11 cellular contexts compared by ENCODE assay signal in the genomic region with DNA sequence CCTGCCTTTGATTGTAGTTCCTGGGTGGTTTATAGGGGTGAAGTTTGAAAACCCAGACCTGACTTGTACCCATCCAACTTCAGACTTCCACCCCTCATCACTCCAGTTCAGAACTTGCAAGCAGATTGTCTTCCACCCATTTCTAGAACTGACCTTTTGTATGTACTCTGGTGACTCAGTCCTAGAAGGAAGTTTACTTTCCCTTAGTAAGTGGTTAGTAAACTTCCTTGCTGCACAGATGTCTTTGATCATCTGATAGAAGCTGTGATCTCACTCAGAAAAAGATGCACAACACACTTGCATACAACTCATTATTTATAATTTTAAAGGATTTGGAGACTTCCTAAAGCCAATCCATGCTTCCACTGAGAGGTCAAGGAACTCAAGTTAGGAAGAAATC.
A peak's percentile ranks its signal among the peaks of the same experiment; 100 is the strongest.
DNase-seq lines count a peak whose midpoint lies in the region; ATAC-seq and TF ChIP-seq lines count a peak whose summit lies in the region.
"Had no signal": no experiment of that assay in that cellular context is flagged by ENCODE, and none has a peak within 500 bp of the region (broad histone marks: within the 10 kb centered on the region; RNA-seq: fewer than 3 reads in every experiment).

No MANE protein-coding gene starts in this region.

- no peak for ATAC-seq in HG02759 (IDR thresholded peaks at IDR 0.05; ENCODE audit: unreplicated experiment)
- no peak for ATAC-seq in GM19023 (IDR thresholded peaks at IDR 0.05; ENCODE audit: unreplicated experiment)

- TF ChIP-seq CTCF in HFF-Myc (IDR thresholded peaks at IDR 0.05; ENCODE audit: low read depth, low read length, missing control alignments) (no peak), fibroblast of villous mesenchyme (IDR thresholded peaks at IDR 0.05; ENCODE audit: insufficient read depth, low read depth, low read length) (no peak), ascending aorta (IDR thresholded peaks at IDR 0.05) (no peak)

- H3K4me3 ChIP-seq in HFF-Myc (replicated peaks; ENCODE audit: low read depth, low read length) (no peak overlapping the region), fibroblast of villous mesenchyme (ENCODE audit: low read depth, low read length) (no peak overlapping the region), ascending aorta (no peak overlapping the region)
- H3K4me3 ChIP-seq: left ventricle myocardium inferior had no signal

- H3K27me3 ChIP-seq in ascending aorta = no peaks in the 10 kb centered on the region

- intact Hi-C loops in activated CD4-positive, alpha-beta memory T cell treated with anti-CD3 and anti-CD28 coated beads for 36 hours (cut with micrococcal nuclease) = no loop called here
- intact Hi-C loops in ascending aorta (cut with DNase I) = no loop called here

- no peaks in the 10 kb centered on the region for H3K9me3 Mint-ChIP-seq in activated CD4-positive, alpha-beta memory T cell treated with anti-CD3 and anti-CD28 coated beads for 36 hours
- H3K9me3 Mint-ChIP-seq: activated T-helper 2 cell treated with anti-CD3 and anti-CD28 coated beads, Interferon-gamma antibody, Interleukin-2, Interleukin-4, amounts not matched to agents 10 μg/mL and 5 μg/mL and 100 μg/mL, durations not matched to agents 14 hours and 24 hours and 36 hours had no signal

- no peaks in the 10 kb centered on the region for H3K4me1 ChIP-seq in ascending aorta

- CTCF ChIA-PET in activated CD4-positive, alpha-beta memory T cell treated with anti-CD3 and anti-CD28 coated beads for 36 hours (lab: Charles Lee) = no interaction called here

- no peaks in the 10 kb centered on the region for H3K27me3 Mint-ChIP-seq in activated CD4-positive, alpha-beta memory T cell treated with anti-CD3 and anti-CD28 coated beads for 36 hours

- H3K27ac ChIP-seq in ascending aorta = no peak overlapping the region
- H3K27ac ChIP-seq: left ventricle myocardium inferior had no signal

- no peaks in the 10 kb centered on the region for H3K36me3 Mint-ChIP-seq in activated CD4-positive, alpha-beta memory T cell treated with anti-CD3 and anti-CD28 coated beads for 36 hours

- DNase-seq in A172 (ENCODE audit: low spot score) = peak; percentile 81
- DNase-seq in HFF-Myc (ENCODE audit: extremely low read depth, low read depth) = peak; percentile 69
- DNase-seq in RKO (ENCODE audit: low spot score) = peak; percentile 80
- peak; percentile 85 for DNase-seq in fibroblast of villous mesenchyme (ENCODE audit: low read depth)
- DNase-seq in activated CD4-positive, alpha-beta memory T cell treated with anti-CD3 and anti-CD28 coated beads for 36 hours = no peak
- no peak for DNase-seq in ascending aorta (ENCODE audit: low spot score in 2 of 2)
- DNase-seq: left ventricle myocardium inferior, NCI-H748 treated with DMSO at 0.1 percent for 48 hours had no signal

- no peaks in the 10 kb centered on the region for H3K4me1 Mint-ChIP-seq in activated CD4-positive, alpha-beta memory T cell treated with anti-CD3 and anti-CD28 coated beads for 36 hours (ENCODE audit: low read depth)

- H3K9me3 ChIP-seq in ascending aorta = no peaks in the 10 kb centered on the region
- H3K9me3 ChIP-seq: left ventricle myocardium inferior had no signal

- H3K36me3 ChIP-seq in ascending aorta = no peaks in the 10 kb centered on the region
- H3K36me3 ChIP-seq: left ventricle myocardium inferior had no signal

- H3K27ac Mint-ChIP-seq in activated CD4-positive, alpha-beta memory T cell treated with anti-CD3 and anti-CD28 coated beads for 36 hours = no peak overlapping the region
- H3K27ac Mint-ChIP-seq: activated T-helper 2 cell treated with anti-CD3 and anti-CD28 coated beads, Interferon-gamma antibody, Interleukin-2, Interleukin-4, amounts not matched to agents 10 μg/mL and 5 μg/mL and 100 μg/mL, durations not matched to agents 14 hours and 24 hours and 36 hours had no signal

- POLR2A ChIA-PET in activated CD4-positive, alpha-beta memory T cell treated with anti-CD3 and anti-CD28 coated beads for 36 hours (lab: Charles Lee) = no interaction called here

- H3K4me3 Mint-ChIP-seq in activated CD4-positive, alpha-beta memory T cell treated with anti-CD3 and anti-CD28 coated beads for 36 hours = no peak overlapping the region

Comparison
In these comparisons a context has a peak if more than half of its experiments do, and no peak if none do; other contexts are left out.
1. DNase-seq: peak in A172 (single experiment), HFF-Myc (single experiment), RKO (single experiment) and fibroblast of villous mesenchyme (single experiment); none in activated CD4-positive, alpha-beta memory T cell treated with anti-CD3 and anti-CD28 coated beads for 36 hours (single experiment) and ascending aorta (0 of 2).